In genomic region chr12:120103044-120103338, GRCh38 we compare ENCODE assay signal across 21 cellular contexts. TPM values are rescaled to one million over a fixed set of nuclear protein-coding genes. Genes with fewer than 3 reads are reported as not detected.
DNase-seq lines count a peak whose midpoint lies in the region; ATAC-seq and TF ChIP-seq lines count a peak whose summit lies in the region.
"Had no signal": no experiment of that assay in that cellular context is flagged by ENCODE, and none has a peak within 500 bp of the region (broad histone marks: within the 10 kb centered on the region; RNA-seq: fewer than 3 reads in every experiment).

No MANE protein-coding gene starts in this region.

- no peaks in the 10 kb centered on the region for H3K9me3 ChIP-seq in heart right ventricle
- H3K9me3 ChIP-seq in neuronal stem cell (replicated peaks in 1 of 2; ENCODE audit: control insufficient read depth in 2 of 2, insufficient read depth in 1 of 2, low read depth in 1 of 2, low read length in 2 of 2), result peaks cover 0 to 3% of the 10 kb centered on the region in 2 donors
- H3K9me3 ChIP-seq: SJSA1 had no signal

- H2AFZ ChIP-seq in neuronal stem cell (ENCODE audit: low read length), result no peak overlapping the region

- H2BK15ac ChIP-seq in neuronal stem cell (ENCODE audit: low read length), result no peak overlapping the region

- H3K27ac Mint-ChIP-seq in central memory CD8-positive, alpha-beta T cell (ENCODE audit: low read depth), result peak overlapping the region; percentile 53

- intact Hi-C loops in Right ventricle myocardium superior (cut with DNase I) (no loop called here), heart right ventricle (cut with DNase I) (no loop called here)

- no peak for TF ChIP-seq CTCF in heart right ventricle (IDR thresholded peaks at IDR 0.05)

- H4K8ac ChIP-seq in neuronal stem cell (ENCODE audit: low read depth, low read length), result no peak overlapping the region

- H3K4me1 Mint-ChIP-seq in central memory CD8-positive, alpha-beta T cell, result peaks cover 33% of the 10 kb centered on the region

- no peak overlapping the region for H2BK12ac ChIP-seq in neuronal stem cell (ENCODE audit: low read length)

- no peaks in the 10 kb centered on the region for H3K27me3 Mint-ChIP-seq in central memory CD8-positive, alpha-beta T cell

- H3K4me1 ChIP-seq in heart right ventricle (peaks cover 11 to 42% (median 32%) of the 10 kb centered on the region in 9 donors), neuronal stem cell (ENCODE audit: control insufficient read depth in 2 of 2, insufficient read depth in 1 of 2, low read depth in 1 of 2, low read length in 2 of 2) (peaks cover 0 to 3% of the 10 kb centered on the region in 2 donors)
- H3K4me1 ChIP-seq: SJSA1 had no signal

- no peaks in the 10 kb centered on the region for H3K9me3 Mint-ChIP-seq in central memory CD8-positive, alpha-beta T cell

- no peak overlapping the region for H2BK120ac ChIP-seq in neuronal stem cell (ENCODE audit: low read depth, low read length)

- ATAC-seq in Right ventricle myocardium superior (ENCODE audit: poor library complexity) (no peak), heart right ventricle (no peak), HG03432 (IDR thresholded peaks at IDR 0.05; ENCODE audit: unreplicated experiment) (no peak), HG02642 (IDR thresholded peaks at IDR 0.05; ENCODE audit: poor library complexity, unreplicated experiment) (no peak)
- no peak for ATAC-seq in central memory CD8-positive, alpha-beta T cell (replicated peaks; ENCODE audit: extremely low read depth, poor library complexity, severe bottlenecking)
- ATAC-seq: PC-3, Right ventricle myocardium inferior had no signal

- no peak overlapping the region for H2BK5ac ChIP-seq in neuronal stem cell (ENCODE audit: low read length)

- H3K18ac ChIP-seq in neuronal stem cell (ENCODE audit: low read length), result no peak overlapping the region

- peaks cover 19% of the 10 kb centered on the region for H3K79me1 ChIP-seq in neuronal stem cell (ENCODE audit: low read depth, low read length)

- H3K36me3 ChIP-seq in heart right ventricle (peaks cover 0 to 97% (median 16%) of the 10 kb centered on the region in 9 donors), neuronal stem cell (replicated peaks in 1 of 2; ENCODE audit: control insufficient read depth in 2 of 2, insufficient read depth in 2 of 2, low read length in 2 of 2) (peaks cover 20 to 75% of the 10 kb centered on the region in 2 donors)

- 91 to 92% methylated on average over 11 of the region's 11 CpGs for WGBS in heart right ventricle, 2 donors
- no CpG with 5 or more reads among the region's 11 CpGs for WGBS in neuronal stem cell (ENCODE audit: extremely low coverage in 2 of 2, insufficient read length in 2 of 2, insufficient replicate concordance in 1 of 2), 2 donors

- H3K14ac ChIP-seq in neuronal stem cell (ENCODE audit: low read length), result peak overlapping the region; percentile 14

- H3K36me3 Mint-ChIP-seq in central memory CD8-positive, alpha-beta T cell (ENCODE audit: insufficient read depth), result peaks cover 46% of the 10 kb centered on the region

- H3K27ac ChIP-seq in heart right ventricle, result no peak overlapping the region
- H3K27ac ChIP-seq in neuronal stem cell (replicated peaks; ENCODE audit: low read length), result no peak overlapping the region
- H3K27ac ChIP-seq: SJSA1 had no signal

- H3K9ac ChIP-seq in neuronal stem cell (ENCODE audit: low read depth, low read length, poor library complexity), result no peak overlapping the region

- H3K4me3 ChIP-seq in heart right ventricle (no peak overlapping the region), neuronal stem cell (ENCODE audit: low read length in 2 of 2) (no peak overlapping the region)
- H3K4me3 ChIP-seq: SJSA1 had no signal

- H3K4ac ChIP-seq in neuronal stem cell (ENCODE audit: low read length), result no peak overlapping the region

- no peak overlapping the region for H3K4me2 ChIP-seq in neuronal stem cell (ENCODE audit: insufficient read depth, low read length, poor library complexity, severe bottlenecking)

- no peak overlapping the region for H3K4me3 Mint-ChIP-seq in central memory CD8-positive, alpha-beta T cell

- peak overlapping the region; percentile 36 for H3K23ac ChIP-seq in neuronal stem cell (ENCODE audit: low read depth, low read length, poor library complexity)

- DNase-seq in Right ventricle myocardium superior (peak; percentile 29), heart right ventricle (no peak), neuronal stem cell (ENCODE audit: low spot score) (no peak), AG08395 (ENCODE audit: low spot score) (no peak)
- no peak for DNase-seq in central memory CD8-positive, alpha-beta T cell (ENCODE audit: low spot score in 2 of 2)
- DNase-seq: 8988T; ACHN; Calu3; DMS79 treated with DMSO at 0.1 percent for 48 hours; GF-D8; NCI-H1105 treated with DMSO at 0.1 percent for 48 hours; NCI-H2029; NCI-H446; NCI-H524 treated with DMSO at 0.1 percent for 48 hours; NCI-H82; NK-92 treated with Interleukin-12 subunit alpha and Interleukin-12 subunit beta, amount 100 ng/mL, for 24 hours; PC-3 had no signal

- no peaks in the 10 kb centered on the region for H3K27me3 ChIP-seq in heart right ventricle
- no peaks in the 10 kb centered on the region for H3K27me3 ChIP-seq in neuronal stem cell (ENCODE audit: control insufficient read depth in 3 of 3, insufficient read depth in 3 of 3, low read depth in 1 of 3, low read length in 3 of 3)
- H3K27me3 ChIP-seq: SJSA1 had no signal

- H4K91ac ChIP-seq in neuronal stem cell (ENCODE audit: low read depth, low read length, poor library complexity), result no peak overlapping the region

- no peak overlapping the region for H2AK5ac ChIP-seq in neuronal stem cell (ENCODE audit: low read depth, low read length)

RNA-seq across cellular contexts. Expression of gene RAB35, which starts 13.6 kb away (rescaled TPM):
- 23.6 TPM for total RNA-seq in Right ventricle myocardium superior
- total RNA-seq in heart right ventricle, result 10 to 100 TPM; 15.4 to 33.6 (median 24.3) TPM
- 10 to 100 TPM; 13.3 to 24.1 TPM for polyA plus RNA-seq in heart right ventricle
- 26.6 TPM for polyA plus RNA-seq in neuronal stem cell (2013, experiment 1 of 2)
- 25.6 TPM for polyA plus RNA-seq in neuronal stem cell (2013, experiment 2 of 2)
